Comparison of ENCODE assay signal across 10 cellular contexts in genomic region chr12:50598321-50598862, GRCh38.
DNase-seq lines count a peak whose midpoint lies in the region; ATAC-seq, FAIRE-seq and TF ChIP-seq lines count a peak whose summit lies in the region.
"Had no signal": no experiment of that assay in that cellular context is flagged by ENCODE, and none has a peak within 500 bp of the region (broad histone marks: within the 10 kb centered on the region; RNA-seq: fewer than 3 reads in every experiment).

No MANE protein-coding gene starts in this region.

- TF ChIP-seq EP300 in K562 (IDR thresholded peaks at IDR 0.05; ENCODE audit: low read length) = no peak

- H4K20me1 ChIP-seq in K562 (replicated peaks; ENCODE audit: control insufficient read depth, insufficient read depth, low read length) = no peaks in the 10 kb centered on the region

- H3K9me3 ChIP-seq in CD8-positive, alpha-beta T cell (ENCODE audit: low read length) = no peaks in the 10 kb centered on the region
- H3K9me3 ChIP-seq in K562 (replicated peaks; ENCODE audit: control insufficient read depth, insufficient read depth, low read depth, low read length) (no peaks in the 10 kb centered on the region), small intestine (ENCODE audit: control insufficient read depth, low read depth) (no peaks in the 10 kb centered on the region)

- CTCF ChIA-PET in CD8-positive, alpha-beta T cell (lab: Charles Lee) = interaction anchor here (1.6 kb wide), 1 partner anchor 94 kb away, joined by 4 read pairs; the partner anchor contains the start of gene DIP2B
- CTCF ChIA-PET in K562 (lab: Yijun Ruan, JAX; ENCODE audit: low intra/inter-chr PET ratio) = no interaction called here

- no peak overlapping the region for H3K4me2 ChIP-seq in K562 (ENCODE audit: insufficient read depth, low read length)

- no peaks in the 10 kb centered on the region for H3K9me3 Mint-ChIP-seq in CD8-positive, alpha-beta T cell
- H3K9me3 Mint-ChIP-seq in nephron progenitor cell = no peaks in the 10 kb centered on the region
- H3K9me3 Mint-ChIP-seq: immature natural killer cell had no signal

- H3K27ac Mint-ChIP-seq in CD8-positive, alpha-beta T cell = peak overlapping the region; percentile 50
- H3K27ac Mint-ChIP-seq in nephron progenitor cell = peak overlapping the region; percentile 3

- no peaks in the 10 kb centered on the region for H3K27me3 Mint-ChIP-seq in CD8-positive, alpha-beta T cell (ENCODE audit: low read depth)
- H3K27me3 Mint-ChIP-seq in nephron progenitor cell (ENCODE audit: low read depth, poor library complexity) = peaks cover 2% of the 10 kb centered on the region

- H3K9me1 ChIP-seq in K562 (ENCODE audit: control insufficient read depth, insufficient read depth, low read length) = no peaks in the 10 kb centered on the region

- H2AFZ ChIP-seq in K562 (ENCODE audit: low read depth, low read length) = no peak overlapping the region

- H3K36me3 ChIP-seq in CD8-positive, alpha-beta T cell (ENCODE audit: insufficient read depth, low read length) = no peaks in the 10 kb centered on the region
- H3K36me3 ChIP-seq in K562 (ENCODE audit: control insufficient read depth, insufficient read depth, low read length) (no peaks in the 10 kb centered on the region), small intestine (ENCODE audit: control insufficient read depth in 2 of 2, insufficient read depth in 2 of 2, low read length in 2 of 2) (no peaks in the 10 kb centered on the region)

- H3K4me3 ChIP-seq in CD8-positive, alpha-beta T cell (ENCODE audit: low read depth, low read length) = no peak overlapping the region
- H3K4me3 ChIP-seq in K562 = no peak overlapping the region
- H3K4me3 ChIP-seq in small intestine (ENCODE audit: low read depth in 1 of 2, low read length in 2 of 2) = no peak overlapping the region

- H3K36me3 Mint-ChIP-seq in CD8-positive, alpha-beta T cell = peaks cover 10% of the 10 kb centered on the region
- peaks cover 16% of the 10 kb centered on the region for H3K36me3 Mint-ChIP-seq in nephron progenitor cell (ENCODE audit: low read depth)
- H3K36me3 Mint-ChIP-seq: immature natural killer cell had no signal

- peak overlapping the region; percentile 4 for H3K4me3 Mint-ChIP-seq in CD8-positive, alpha-beta T cell
- H3K4me3 Mint-ChIP-seq in nephron progenitor cell = no peak overlapping the region

- POLR2A ChIA-PET in CD8-positive, alpha-beta T cell (lab: Charles Lee) = no interaction called here
- POLR2A ChIA-PET in K562 (lab: Yijun Ruan, JAX) = interaction anchor here (0.8 kb wide), 1 partner anchor 9 kb away, joined by 3 read pairs; no protein-coding TSS in a partner anchor

- TF ChIP-seq POLR2A in K562 (conservative IDR thresholded peaks at IDR 0.05) = no peak

- no TSS peak for BruUV-seq in K562 (replicated peaks; lab: Mats Ljungman, UMichigan)

- WGBS in K562 (ENCODE audit: insufficient coverage, low coverage, missing lambda C conversion rate) = 78% methylated on average over 2 of the region's 2 CpGs
- WGBS in small intestine, 3 donors = 87 to 89% (median 89%) methylated on average over 2 of the region's 2 CpGs

- no peak for DNase-seq in CD8-positive, alpha-beta T cell
- DNase-seq in K562 (ENCODE audit: extremely low read depth in 1 of 4, low spot score in 3 of 4) = no peak
- DNase-seq in nephron progenitor cell = no peak
- DNase-seq in small intestine = no peak
- no peak for DNase-seq in NCI-H1694 treated with DMSO at 0.1 percent for 48 hours (lab: John Stamatoyannopoulos, UW)
- DNase-seq: GF-D8, immature natural killer cell had no signal

- intact Hi-C loops in CD8-positive, alpha-beta T cell (cut with DNase I, micrococcal nuclease) = no loop called here
- intact Hi-C loops in K562 (cut with micrococcal nuclease) = loop anchor here (5.0 kb wide), 2 partner anchors 46 to 91 kb away; no protein-coding TSS in a partner anchor

- no peak for TF ChIP-seq RAD21 in K562 (CRISPR knock-in tag; conservative IDR thresholded peaks at IDR 0.05 in 1 of 2, IDR thresholded peaks at IDR 0.05 in 1 of 2)

- FAIRE-seq in K562 (lab: Jason Lieb, UNC) = no peak
- no peak for FAIRE-seq in small intestine (lab: Jason Lieb, UNC)

- H3K27me3 ChIP-seq in CD8-positive, alpha-beta T cell (ENCODE audit: insufficient read depth, low read length) = no peaks in the 10 kb centered on the region
- H3K27me3 ChIP-seq in K562 (ENCODE audit: control insufficient read depth in 2 of 2, insufficient read depth in 2 of 2, low read length in 2 of 2) = no peaks in the 10 kb centered on the region
- no peaks in the 10 kb centered on the region for H3K27me3 ChIP-seq in small intestine (ENCODE audit: control insufficient read depth in 2 of 2, insufficient read depth in 2 of 2, low read length in 2 of 2)

- peaks cover 37% of the 10 kb centered on the region for H3K4me1 Mint-ChIP-seq in CD8-positive, alpha-beta T cell (ENCODE audit: low read depth)
- H3K4me1 Mint-ChIP-seq in nephron progenitor cell = peaks cover 19% of the 10 kb centered on the region

- no peak for TF ChIP-seq CTCF in CD8-positive, alpha-beta T cell (IDR thresholded peaks at IDR 0.05)
- TF ChIP-seq CTCF in K562 (IDR thresholded peaks at IDR 0.05 in 2 of 3, conservative IDR thresholded peaks at IDR 0.05 in 1 of 3; ENCODE audit: insufficient read depth in 2 of 3, low read depth in 1 of 3, low read length in 3 of 3) (no peak), nephron progenitor cell (IDR thresholded peaks at IDR 0.05) (no peak)

- H3K4me1 ChIP-seq in CD8-positive, alpha-beta T cell (ENCODE audit: insufficient read depth, low read length) = peaks cover 10% of the 10 kb centered on the region
- H3K4me1 ChIP-seq in K562 (replicated peaks in 1 of 2; ENCODE audit: control insufficient read depth in 2 of 2, insufficient read depth in 2 of 2, low read length in 2 of 2) (peaks cover 0 to 19% of the 10 kb centered on the region in 2 experiments; a peak in 4 of 5 replicates), small intestine (ENCODE audit: control insufficient read depth in 2 of 2, insufficient read depth in 1 of 2, low read depth in 1 of 2, low read length in 1 of 2) (peaks cover 0 to 5% of the 10 kb centered on the region in 2 donors)

- no peak overlapping the region for H3K27ac ChIP-seq in CD8-positive, alpha-beta T cell (ENCODE audit: low read depth, low read length)
- peak overlapping the region; percentile 50; the same call in 1 of the 3 replicates for H3K27ac ChIP-seq in K562 (ENCODE audit: extremely low read depth, low read depth, low read length)
- no peak overlapping the region for H3K27ac ChIP-seq in small intestine (ENCODE audit: low read depth in 1 of 2, low read length in 1 of 2)

- peaks cover 39% of the 10 kb centered on the region for H3K79me2 ChIP-seq in K562 (ENCODE audit: control insufficient read depth, insufficient read depth, low read length)

- H3K9ac ChIP-seq in K562 (ENCODE audit: insufficient read depth in 1 of 2, low read depth in 2 of 2, low read length in 2 of 2) = no peak overlapping the region

- no peak for ATAC-seq in CD8-positive, alpha-beta T cell
- ATAC-seq in HG03196 (IDR thresholded peaks at IDR 0.05; ENCODE audit: unreplicated experiment) = peak; percentile 10
- no peak for ATAC-seq in K562
- ATAC-seq in HG03039 (IDR thresholded peaks at IDR 0.05; ENCODE audit: unreplicated experiment) = no peak
- no peak for ATAC-seq in GM21515 (IDR thresholded peaks at IDR 0.05; ENCODE audit: unreplicated experiment)

- in situ Hi-C loops in K562 (cut with MboI) = no loop called here

TF ChIP-seq in K562, 482 proteins besides CTCF, POLR2A, EP300 and RAD21:
- TF ChIP-seq ARID3B (CRISPR knock-in tag; IDR thresholded peaks at IDR 0.05; ENCODE audit: borderline replicate concordance) = no peak
- TF ChIP-seq HNRNPK (IDR thresholded peaks at IDR 0.05; ENCODE audit: low read depth, low read length, poor library complexity, severe bottlenecking) = peak; percentile 82
